ENCODE assay signal across 8 cellular contexts in the genomic region with DNA sequence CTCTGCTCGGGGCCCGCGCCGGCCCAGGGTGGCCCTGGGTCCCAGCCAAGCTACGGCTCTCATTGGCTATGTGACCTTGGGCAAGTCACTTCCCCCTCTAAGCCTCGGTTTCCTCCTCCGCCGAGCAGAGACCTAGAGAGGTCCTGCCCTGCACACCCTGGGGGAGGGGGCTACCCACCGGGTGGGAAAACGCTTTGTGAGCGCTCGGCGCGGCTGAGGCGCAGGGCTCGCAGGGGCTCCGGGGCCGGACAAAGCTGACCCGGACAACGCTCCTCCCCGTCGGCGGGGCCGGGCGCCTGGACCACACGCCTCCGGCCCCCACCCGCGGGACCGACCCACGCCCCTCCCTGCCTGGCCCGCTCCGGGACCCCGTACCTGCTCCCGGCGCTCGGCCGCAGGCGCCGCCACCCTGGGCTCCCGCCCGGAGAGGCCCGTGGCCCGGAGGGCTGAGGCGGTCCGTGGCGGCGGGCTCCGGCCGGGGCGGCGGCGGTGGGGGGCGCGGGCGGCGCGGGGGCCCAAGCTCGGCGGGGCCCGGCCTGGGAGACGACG.
DNase-seq lines count a peak whose midpoint lies in the region; ATAC-seq and TF ChIP-seq lines count a peak whose summit lies in the region.

No MANE protein-coding gene starts in this region.

- no peaks in the 10 kb centered on the region for H3K9me3 ChIP-seq in DND-41 (ENCODE audit: insufficient read depth, low read length, severe bottlenecking)
- no peaks in the 10 kb centered on the region for H3K9me3 ChIP-seq in lower lobe of right lung

- no peaks in the 10 kb centered on the region for H3K9me3 Mint-ChIP-seq in WTC11

- H3K4me3 ChIP-seq in DND-41 (ENCODE audit: low read depth in 1 of 2, low read length in 2 of 2): peak overlapping the region; percentile 90 to 93
- peak overlapping the region; percentile 79 for H3K4me3 ChIP-seq in lower lobe of right lung

- H3K36me3 Mint-ChIP-seq in WTC11: no peaks in the 10 kb centered on the region

- H3K4me1 ChIP-seq in DND-41 (ENCODE audit: insufficient read depth, low read length) (peaks cover 35% of the 10 kb centered on the region), lower lobe of right lung (peaks cover 27% of the 10 kb centered on the region)

- intact Hi-C loops in lower lobe of right lung (cut with DNase I): no loop called here

- ATAC-seq in DND-41 (ENCODE audit: insufficient read depth, low read depth): peak; percentile 53
- ATAC-seq in GM21515 (IDR thresholded peaks at IDR 0.05; ENCODE audit: unreplicated experiment): peak; percentile 45
- ATAC-seq in WTC11: peak; percentile 10
- peak; percentile 55 to 57 for ATAC-seq in lower lobe of right lung

- POLR2A ChIA-PET in WTC11 (lab: Charles Lee): interaction anchor here (0.7 to 1.5 kb wide), 5 partner anchors 9 to 94 kb away, joined by 3 to 6 read pairs (median 4); a partner anchor contains a TSS

- no peaks in the 10 kb centered on the region for H3K27me3 Mint-ChIP-seq in WTC11 (ENCODE audit: low read depth)

- H3K4me3 Mint-ChIP-seq in WTC11: peak overlapping the region; percentile 95

- CTCF ChIA-PET in WTC11 (lab: Charles Lee): interaction anchor here (0.7 to 2.1 kb wide), 4 partner anchors 26 to 158 kb away, joined by 3 to 17 read pairs (median 4); no protein-coding TSS in a partner anchor

- H3K36me3 ChIP-seq in DND-41 (ENCODE audit: insufficient read depth, low read length): no peaks in the 10 kb centered on the region; the same call in 1 of the 2 replicates
- no peaks in the 10 kb centered on the region for H3K36me3 ChIP-seq in lower lobe of right lung

- peak overlapping the region; percentile 80 for H3K9ac ChIP-seq in DND-41 (ENCODE audit: low read depth, low read length)

- peaks cover 20% of the 10 kb centered on the region; the same call in 1 of the 2 replicates for H4K20me1 ChIP-seq in DND-41 (ENCODE audit: insufficient read depth, low read length)

- DNase-seq in DND-41 (peak; percentile 71), HuH-7 (ENCODE audit: low spot score) (peak; percentile 62), WTC11 (ENCODE audit: low spot score) (peak; percentile 54), lower lobe of right lung (peak; percentile 74), NCI-H510A treated with DMSO at 0.1 percent for 48 hours (lab: John Stamatoyannopoulos, UW) (no peak)
- DNase-seq in stimulated activated CD8-positive, alpha-beta memory T cell treated with anti-CD3 and anti-CD28 coated beads, Interleukin-2, amount 100 ng/mL, for 1 hour (ENCODE audit: low read depth in 2 of 2): peak; percentile 5 to 11

- H3K27ac Mint-ChIP-seq in WTC11: 0 out of 2 replicates have a peak overlapping the region, but pooled peaks have one; percentile 98

- H3K79me2 ChIP-seq in DND-41 (ENCODE audit: insufficient read depth, low read length): peaks cover 47% of the 10 kb centered on the region

- peaks cover 60% of the 10 kb centered on the region for H3K4me1 Mint-ChIP-seq in WTC11

- peak overlapping the region; percentile 69 for H2AFZ ChIP-seq in DND-41 (ENCODE audit: low read depth, low read length)

- peak overlapping the region; percentile 62 for H3K27ac ChIP-seq in DND-41 (ENCODE audit: low read length)
- peak overlapping the region; percentile 60 for H3K27ac ChIP-seq in cingulate gyrus (ENCODE audit: low read depth, low read length)
- peak overlapping the region; percentile 88 for H3K27ac ChIP-seq in lower lobe of right lung

- H3K4me2 ChIP-seq in DND-41 (ENCODE audit: insufficient read depth, low read length): peak overlapping the region; percentile 88

- H3K27me3 ChIP-seq in DND-41 (ENCODE audit: insufficient read depth, low read length, poor library complexity) (no peaks in the 10 kb centered on the region), lower lobe of right lung (ENCODE audit: low read depth) (no peaks in the 10 kb centered on the region)

- TF ChIP-seq CTCF in DND-41 (IDR thresholded peaks at IDR 0.05; ENCODE audit: borderline replicate concordance, extremely low read depth, low read length, poor library complexity, severe bottlenecking): no peak
- no peak for TF ChIP-seq CTCF in WTC11 (IDR thresholded peaks at IDR 0.05)
- TF ChIP-seq CTCF in lower lobe of right lung (IDR thresholded peaks at IDR 0.05): no peak

TF ChIP-seq in WTC11, 78 proteins besides CTCF, POLR2A, EP300 and RAD21 (continues in another document):
- TF ChIP-seq, protein P1, sequence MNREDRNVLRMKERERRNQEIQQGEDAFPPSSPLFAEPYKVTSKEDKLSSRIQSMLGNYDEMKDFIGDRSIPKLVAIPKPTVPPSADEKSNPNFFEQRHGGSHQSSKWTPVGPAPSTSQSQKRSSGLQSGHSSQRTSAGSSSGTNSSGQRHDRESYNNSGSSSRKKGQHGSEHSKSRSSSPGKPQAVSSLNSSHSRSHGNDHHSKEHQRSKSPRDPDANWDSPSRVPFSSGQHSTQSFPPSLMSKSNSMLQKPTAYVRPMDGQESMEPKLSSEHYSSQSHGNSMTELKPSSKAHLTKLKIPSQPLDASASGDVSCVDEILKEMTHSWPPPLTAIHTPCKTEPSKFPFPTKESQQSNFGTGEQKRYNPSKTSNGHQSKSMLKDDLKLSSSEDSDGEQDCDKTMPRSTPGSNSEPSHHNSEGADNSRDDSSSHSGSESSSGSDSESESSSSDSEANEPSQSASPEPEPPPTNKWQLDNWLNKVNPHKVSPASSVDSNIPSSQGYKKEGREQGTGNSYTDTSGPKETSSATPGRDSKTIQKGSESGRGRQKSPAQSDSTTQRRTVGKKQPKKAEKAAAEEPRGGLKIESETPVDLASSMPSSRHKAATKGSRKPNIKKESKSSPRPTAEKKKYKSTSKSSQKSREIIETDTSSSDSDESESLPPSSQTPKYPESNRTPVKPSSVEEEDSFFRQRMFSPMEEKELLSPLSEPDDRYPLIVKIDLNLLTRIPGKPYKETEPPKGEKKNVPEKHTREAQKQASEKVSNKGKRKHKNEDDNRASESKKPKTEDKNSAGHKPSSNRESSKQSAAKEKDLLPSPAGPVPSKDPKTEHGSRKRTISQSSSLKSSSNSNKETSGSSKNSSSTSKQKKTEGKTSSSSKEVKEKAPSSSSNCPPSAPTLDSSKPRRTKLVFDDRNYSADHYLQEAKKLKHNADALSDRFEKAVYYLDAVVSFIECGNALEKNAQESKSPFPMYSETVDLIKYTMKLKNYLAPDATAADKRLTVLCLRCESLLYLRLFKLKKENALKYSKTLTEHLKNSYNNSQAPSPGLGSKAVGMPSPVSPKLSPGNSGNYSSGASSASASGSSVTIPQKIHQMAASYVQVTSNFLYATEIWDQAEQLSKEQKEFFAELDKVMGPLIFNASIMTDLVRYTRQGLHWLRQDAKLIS (CRISPR knock-in tag; IDR thresholded peaks at IDR 0.05; ENCODE audit: borderline replicate concordance): no peak
- TF ChIP-seq ETV6 (CRISPR knock-in tag; IDR thresholded peaks at IDR 0.05) (0 out of 2 replicates have a peak, but pooled peaks have one; percentile 20), JUN (CRISPR knock-in tag; IDR thresholded peaks at IDR 0.05) (no peak), RELA (CRISPR knock-in tag; IDR thresholded peaks at IDR 0.05; ENCODE audit: borderline replicate concordance) (0 out of 2 replicates have a peak, but pooled peaks have one; percentile 60), SP1 (CRISPR knock-in tag; conservative IDR thresholded peaks at IDR 0.05) (no peak), MYBL2 (CRISPR knock-in tag; IDR thresholded peaks at IDR 0.05) (no peak), FOXK1 (CRISPR knock-in tag; IDR thresholded peaks at IDR 0.05) (no peak), CBFB (CRISPR knock-in tag; IDR thresholded peaks at IDR 0.05; ENCODE audit: low read depth) (no peak), CREM (CRISPR knock-in tag; IDR thresholded peaks at IDR 0.05) (0 out of 2 replicates have a peak, but pooled peaks have one; percentile 60)
- TF ChIP-seq, protein P2, sequence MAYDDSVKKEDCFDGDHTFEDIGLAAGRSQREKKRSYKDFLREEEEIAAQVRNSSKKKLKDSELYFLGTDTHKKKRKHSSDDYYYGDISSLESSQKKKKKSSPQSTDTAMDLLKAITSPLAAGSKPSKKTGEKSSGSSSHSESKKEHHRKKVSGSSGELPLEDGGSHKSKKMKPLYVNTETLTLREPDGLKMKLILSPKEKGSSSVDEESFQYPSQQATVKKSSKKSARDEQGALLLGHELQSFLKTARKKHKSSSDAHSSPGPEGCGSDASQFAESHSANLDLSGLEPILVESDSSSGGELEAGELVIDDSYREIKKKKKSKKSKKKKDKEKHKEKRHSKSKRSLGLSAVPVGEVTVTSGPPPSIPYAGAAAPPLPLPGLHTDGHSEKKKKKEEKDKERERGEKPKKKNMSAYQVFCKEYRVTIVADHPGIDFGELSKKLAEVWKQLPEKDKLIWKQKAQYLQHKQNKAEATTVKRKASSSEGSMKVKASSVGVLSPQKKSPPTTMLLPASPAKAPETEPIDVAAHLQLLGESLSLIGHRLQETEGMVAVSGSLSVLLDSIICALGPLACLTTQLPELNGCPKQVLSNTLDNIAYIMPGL (CRISPR knock-in tag; IDR thresholded peaks at IDR 0.05): peak; percentile 51; the same call in 1 of the 2 replicates
- TF ChIP-seq, protein P3, sequence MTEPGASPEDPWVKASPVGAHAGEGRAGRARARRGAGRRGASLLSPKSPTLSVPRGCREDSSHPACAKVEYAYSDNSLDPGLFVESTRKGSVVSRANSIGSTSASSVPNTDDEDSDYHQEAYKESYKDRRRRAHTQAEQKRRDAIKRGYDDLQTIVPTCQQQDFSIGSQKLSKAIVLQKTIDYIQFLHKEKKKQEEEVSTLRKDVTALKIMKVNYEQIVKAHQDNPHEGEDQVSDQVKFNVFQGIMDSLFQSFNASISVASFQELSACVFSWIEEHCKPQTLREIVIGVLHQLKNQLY (CRISPR knock-in tag; IDR thresholded peaks at IDR 0.05): no peak
- TF ChIP-seq, protein P4, sequence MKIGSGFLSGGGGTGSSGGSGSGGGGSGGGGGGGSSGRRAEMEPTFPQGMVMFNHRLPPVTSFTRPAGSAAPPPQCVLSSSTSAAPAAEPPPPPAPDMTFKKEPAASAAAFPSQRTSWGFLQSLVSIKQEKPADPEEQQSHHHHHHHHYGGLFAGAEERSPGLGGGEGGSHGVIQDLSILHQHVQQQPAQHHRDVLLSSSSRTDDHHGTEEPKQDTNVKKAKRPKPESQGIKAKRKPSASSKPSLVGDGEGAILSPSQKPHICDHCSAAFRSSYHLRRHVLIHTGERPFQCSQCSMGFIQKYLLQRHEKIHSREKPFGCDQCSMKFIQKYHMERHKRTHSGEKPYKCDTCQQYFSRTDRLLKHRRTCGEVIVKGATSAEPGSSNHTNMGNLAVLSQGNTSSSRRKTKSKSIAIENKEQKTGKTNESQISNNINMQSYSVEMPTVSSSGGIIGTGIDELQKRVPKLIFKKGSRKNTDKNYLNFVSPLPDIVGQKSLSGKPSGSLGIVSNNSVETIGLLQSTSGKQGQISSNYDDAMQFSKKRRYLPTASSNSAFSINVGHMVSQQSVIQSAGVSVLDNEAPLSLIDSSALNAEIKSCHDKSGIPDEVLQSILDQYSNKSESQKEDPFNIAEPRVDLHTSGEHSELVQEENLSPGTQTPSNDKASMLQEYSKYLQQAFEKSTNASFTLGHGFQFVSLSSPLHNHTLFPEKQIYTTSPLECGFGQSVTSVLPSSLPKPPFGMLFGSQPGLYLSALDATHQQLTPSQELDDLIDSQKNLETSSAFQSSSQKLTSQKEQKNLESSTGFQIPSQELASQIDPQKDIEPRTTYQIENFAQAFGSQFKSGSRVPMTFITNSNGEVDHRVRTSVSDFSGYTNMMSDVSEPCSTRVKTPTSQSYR (CRISPR knock-in tag; IDR thresholded peaks at IDR 0.05): 0 out of 2 replicates have a peak, but pooled peaks have one; percentile 3
